ENCODE assay signal across 1 cellular context in the genomic region with DNA sequence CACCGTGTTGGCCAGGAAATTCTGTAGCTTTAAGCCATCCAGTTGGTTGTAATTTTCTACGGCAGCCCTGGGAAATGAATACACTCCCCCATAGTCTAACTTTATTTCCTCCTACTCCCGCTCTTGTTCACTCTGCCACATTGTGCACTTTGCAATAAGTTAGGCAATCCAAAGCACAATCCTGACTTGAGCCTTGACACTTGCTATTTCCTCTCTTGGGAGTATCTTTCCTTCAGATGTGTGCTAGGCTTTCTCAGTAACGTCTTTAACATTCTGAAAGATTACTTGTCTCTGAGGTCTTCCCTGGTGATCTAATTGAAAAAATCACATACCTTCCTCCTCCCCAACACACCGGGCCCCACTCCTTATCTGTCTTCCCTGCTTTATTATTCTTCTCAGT.
TF ChIP-seq lines count a peak whose summit lies in the region.

No MANE protein-coding gene starts in this region.

TF ChIP-seq in H1, 55 proteins besides CTCF, POLR2A, EP300 and RAD21:
- no peak for TF ChIP-seq TAF1 (IDR thresholded peaks at IDR 0.05; ENCODE audit: low read depth, low read length)
- TF ChIP-seq, protein P1, sequence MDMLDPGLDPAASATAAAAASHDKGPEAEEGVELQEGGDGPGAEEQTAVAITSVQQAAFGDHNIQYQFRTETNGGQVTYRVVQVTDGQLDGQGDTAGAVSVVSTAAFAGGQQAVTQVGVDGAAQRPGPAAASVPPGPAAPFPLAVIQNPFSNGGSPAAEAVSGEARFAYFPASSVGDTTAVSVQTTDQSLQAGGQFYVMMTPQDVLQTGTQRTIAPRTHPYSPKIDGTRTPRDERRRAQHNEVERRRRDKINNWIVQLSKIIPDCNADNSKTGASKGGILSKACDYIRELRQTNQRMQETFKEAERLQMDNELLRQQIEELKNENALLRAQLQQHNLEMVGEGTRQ (IDR thresholded peaks at IDR 0.05; ENCODE audit: low read length): no peak
- TF ChIP-seq TEAD4 (IDR thresholded peaks at IDR 0.05; ENCODE audit: low read depth, low read length): no peak
- TF ChIP-seq MAFK (IDR thresholded peaks at IDR 0.05; ENCODE audit: low read depth, low read length): no peak
- no peak for TF ChIP-seq SP2 (IDR thresholded peaks at IDR 0.05; ENCODE audit: low read length)
- no peak for TF ChIP-seq JUND (IDR thresholded peaks at IDR 0.05; ENCODE audit: low read length)
- no peak for TF ChIP-seq RFX5 (IDR thresholded peaks at IDR 0.05; ENCODE audit: borderline replicate concordance, low read depth, low read length)
- no peak for TF ChIP-seq CBX8 (IDR thresholded peaks at IDR 0.05; ENCODE audit: borderline replicate concordance, low read depth, low read length)
- TF ChIP-seq CTBP2 (IDR thresholded peaks at IDR 0.05; ENCODE audit: borderline replicate concordance, insufficient read depth, insufficient read length, low read length): no peak
- TF ChIP-seq TCF12 (IDR thresholded peaks at IDR 0.05; ENCODE audit: low read depth, low read length): no peak
- TF ChIP-seq SRF (IDR thresholded peaks at IDR 0.05; ENCODE audit: low read depth, low read length): no peak
- no peak for TF ChIP-seq CHD1 (IDR thresholded peaks at IDR 0.05; ENCODE audit: low read depth, low read length)
- no peak for TF ChIP-seq CBX5 (IDR thresholded peaks at IDR 0.05; ENCODE audit: low read depth, low read length)
- TF ChIP-seq, protein P2, sequence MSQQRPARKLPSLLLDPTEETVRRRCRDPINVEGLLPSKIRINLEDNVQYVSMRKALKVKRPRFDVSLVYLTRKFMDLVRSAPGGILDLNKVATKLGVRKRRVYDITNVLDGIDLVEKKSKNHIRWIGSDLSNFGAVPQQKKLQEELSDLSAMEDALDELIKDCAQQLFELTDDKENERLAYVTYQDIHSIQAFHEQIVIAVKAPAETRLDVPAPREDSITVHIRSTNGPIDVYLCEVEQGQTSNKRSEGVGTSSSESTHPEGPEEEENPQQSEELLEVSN (IDR thresholded peaks at IDR 0.05): no peak
